In the genomic region with DNA sequence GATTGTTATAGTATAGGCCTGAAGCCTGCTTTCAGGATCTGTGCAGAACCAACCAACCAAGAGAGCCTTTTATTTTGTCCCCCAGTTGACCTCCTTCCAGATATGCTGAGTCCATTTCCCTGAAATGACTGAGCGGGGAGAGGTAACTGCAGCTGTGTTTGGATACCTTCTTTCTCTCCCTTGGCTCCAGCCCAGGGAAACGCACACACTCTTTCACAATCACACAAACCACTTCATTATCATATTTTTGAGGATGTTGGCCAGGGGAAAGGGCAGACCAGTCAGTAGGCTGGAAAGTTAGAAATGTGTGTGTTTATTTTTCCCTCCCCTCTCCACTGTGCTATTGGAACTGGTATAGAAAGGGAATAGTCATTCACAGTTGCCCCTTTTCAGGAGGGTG, we compare ENCODE assay signal across 10 cellular contexts.
DNase-seq lines count a peak whose midpoint lies in the region; ATAC-seq, FAIRE-seq and TF ChIP-seq lines count a peak whose summit lies in the region.
"Had no signal": no experiment of that assay in that cellular context is flagged by ENCODE, and none has a peak within 500 bp of the region (broad histone marks: within the 10 kb centered on the region; RNA-seq: fewer than 3 reads in every experiment).

No MANE protein-coding gene starts in this region.

- peaks cover 6% of the 10 kb centered on the region for H3K4me1 Mint-ChIP-seq in activated T-helper 1 cell treated with anti-CD3 and anti-CD28 coated beads, Interleukin-12 subunit alpha, Interleukin-12 subunit beta, Interleukin-2, Interleukin-4 antibody, amounts not matched to agents 30 ng/mL and 10 ng/mL and 1 ng/mL, durations not matched to agents 14 hours and 24 hours and 36 hours (ENCODE audit: low read depth)

- intact Hi-C loops in mucosa of descending colon (cut with DNase I, micrococcal nuclease), result no loop called here
- intact Hi-C loops in activated T-helper 1 cell treated with anti-CD3 and anti-CD28 coated beads, Interleukin-12 subunit alpha, Interleukin-12 subunit beta, Interleukin-2, Interleukin-4 antibody, amounts not matched to agents 30 ng/mL and 10 ng/mL and 1 ng/mL, durations not matched to agents 14 hours and 24 hours and 36 hours (cut with micrococcal nuclease), result no loop called here

- DNase-seq in COR-L47 (lab: John Stamatoyannopoulos, UW) (peak; percentile 18), NCI-H2107 (lab: John Stamatoyannopoulos, UW) (peak; percentile 56), bronchial epithelial cell (ENCODE audit: low read depth) (peak; percentile 85), mucosa of descending colon (peak; percentile 40 to 58 (median 49))
- DNase-seq in stimulated activated CD4-positive, alpha-beta T cell treated with anti-CD3 and anti-CD28 coated beads, Interleukin-4, amount 100 ng/mL, for 4 hours, result no peak
- DNase-seq in activated T-helper 1 cell treated with anti-CD3 and anti-CD28 coated beads, Interleukin-12 subunit alpha, Interleukin-12 subunit beta, Interleukin-2, Interleukin-4 antibody, amounts not matched to agents 30 ng/mL and 10 ng/mL and 1 ng/mL, durations not matched to agents 14 hours and 24 hours and 36 hours (ENCODE audit: low spot score), result no peak

- H3K4me1 ChIP-seq in mucosa of descending colon (ENCODE audit: low read depth), result peaks cover 12% of the 10 kb centered on the region

- H3K27ac Mint-ChIP-seq in activated T-helper 1 cell treated with anti-CD3 and anti-CD28 coated beads, Interleukin-12 subunit alpha, Interleukin-12 subunit beta, Interleukin-2, Interleukin-4 antibody, amounts not matched to agents 30 ng/mL and 10 ng/mL and 1 ng/mL, durations not matched to agents 14 hours and 24 hours and 36 hours, result no peak overlapping the region

- TF ChIP-seq CTCF in bronchial epithelial cell (IDR thresholded peaks at IDR 0.05; ENCODE audit: insufficient read depth, low read length, severe bottlenecking), result no peak
- no peak for TF ChIP-seq CTCF in mucosa of descending colon (IDR thresholded peaks at IDR 0.05)

- H3K36me3 Mint-ChIP-seq in activated T-helper 1 cell treated with anti-CD3 and anti-CD28 coated beads, Interleukin-12 subunit alpha, Interleukin-12 subunit beta, Interleukin-2, Interleukin-4 antibody, amounts not matched to agents 30 ng/mL and 10 ng/mL and 1 ng/mL, durations not matched to agents 14 hours and 24 hours and 36 hours (ENCODE audit: low read depth), result no peaks in the 10 kb centered on the region

- ATAC-seq in mucosa of descending colon (peak; percentile 73), GM19467 (IDR thresholded peaks at IDR 0.05; ENCODE audit: unreplicated experiment) (no peak), HG02610 (IDR thresholded peaks at IDR 0.05; ENCODE audit: unreplicated experiment) (no peak)

- H3K9me3 ChIP-seq in mucosa of descending colon, result no peaks in the 10 kb centered on the region

- H3K36me3 ChIP-seq in bronchial epithelial cell (ENCODE audit: control insufficient read depth, insufficient read depth, low read length), result no peaks in the 10 kb centered on the region
- no peaks in the 10 kb centered on the region for H3K36me3 ChIP-seq in mucosa of descending colon (ENCODE audit: low read depth)

- no peaks in the 10 kb centered on the region for H3K27me3 ChIP-seq in bronchial epithelial cell (ENCODE audit: control insufficient read depth, insufficient read depth, low read length)

- no peak for FAIRE-seq in bronchial epithelial cell (lab: Jason Lieb, UNC)
- FAIRE-seq: GM18507 had no signal

- H3K27me3 Mint-ChIP-seq in activated T-helper 1 cell treated with anti-CD3 and anti-CD28 coated beads, Interleukin-12 subunit alpha, Interleukin-12 subunit beta, Interleukin-2, Interleukin-4 antibody, amounts not matched to agents 30 ng/mL and 10 ng/mL and 1 ng/mL, durations not matched to agents 14 hours and 24 hours and 36 hours (ENCODE audit: insufficient read depth), result no peaks in the 10 kb centered on the region

- H3K4me3 ChIP-seq in bronchial epithelial cell (ENCODE audit: low read depth, low read length) (no peak overlapping the region), mucosa of descending colon (no peak overlapping the region)
- H3K4me3 ChIP-seq: skin epidermis had no signal

- no peak overlapping the region for H3K4me3 Mint-ChIP-seq in activated T-helper 1 cell treated with anti-CD3 and anti-CD28 coated beads, Interleukin-12 subunit alpha, Interleukin-12 subunit beta, Interleukin-2, Interleukin-4 antibody, amounts not matched to agents 30 ng/mL and 10 ng/mL and 1 ng/mL, durations not matched to agents 14 hours and 24 hours and 36 hours

- peaks cover 4% of the 10 kb centered on the region for H3K9me3 Mint-ChIP-seq in activated T-helper 1 cell treated with anti-CD3 and anti-CD28 coated beads, Interleukin-12 subunit alpha, Interleukin-12 subunit beta, Interleukin-2, Interleukin-4 antibody, amounts not matched to agents 30 ng/mL and 10 ng/mL and 1 ng/mL, durations not matched to agents 14 hours and 24 hours and 36 hours

Comparison
In these comparisons a context has a peak if more than half of its experiments do, and no peak if none do; other contexts are left out.
1. DNase-seq: peak in COR-L47 (single experiment), NCI-H2107 (single experiment), bronchial epithelial cell (single experiment) and mucosa of descending colon (3 of 3); none in stimulated activated CD4-positive, alpha-beta T cell treated with anti-CD3 and anti-CD28 coated beads, Interleukin-4, amount 100 ng/mL, for 4 hours (0 of 2) and activated T-helper 1 cell treated with anti-CD3 and anti-CD28 coated beads, Interleukin-12 subunit alpha, Interleukin-12 subunit beta, Interleukin-2, Interleukin-4 antibody, amounts not matched to agents 30 ng/mL and 10 ng/mL and 1 ng/mL, durations not matched to agents 14 hours and 24 hours and 36 hours (single experiment).